ENCODE assay signal across 18 cellular contexts in genomic region chr1:36710901-36711300, GRCh38.
DNase-seq lines count a peak whose midpoint lies in the region; ATAC-seq, FAIRE-seq and TF ChIP-seq lines count a peak whose summit lies in the region.
"Had no signal": no experiment of that assay in that cellular context is flagged by ENCODE, and none has a peak within 500 bp of the region (broad histone marks: within the 10 kb centered on the region; RNA-seq: fewer than 3 reads in every experiment).

No MANE protein-coding gene starts in this region.

- DNase-seq in D721Med (ENCODE audit: insufficient read length, low spot score) (no peak), HuH-7 (ENCODE audit: low spot score) (no peak), pons (ENCODE audit: low spot score) (no peak)
- no peak for DNase-seq in activated CD4-positive, alpha-beta T cell treated with anti-CD3 and anti-CD28 coated beads for 1 hour
- DNase-seq: ACHN; CD4-positive, alpha-beta memory T cell; DMS153; DMS79 treated with DMSO at 0.1 percent for 48 hours; EL; GDM1; GM23248; Karpas-422 had no signal

- no peaks in the 10 kb centered on the region for H3K36me3 ChIP-seq in HUES64 (ENCODE audit: insufficient read depth, low read length)
- H3K36me3 ChIP-seq: HAP-1 had no signal

- no peak overlapping the region for H3K4me3 ChIP-seq in HUES64 (ENCODE audit: low read length)
- H3K4me3 ChIP-seq: GM23248, HAP-1, K562 had no signal

- 0 out of 2 replicates have a peak overlapping the region, but pooled peaks have one; percentile 14 for H3K27ac ChIP-seq in HUES64 (ENCODE audit: low read depth, low read length)
- H3K27ac ChIP-seq: C4-2B, GM23248 had no signal

- no peaks in the 10 kb centered on the region for H3K36me3 Mint-ChIP-seq in brain
- H3K36me3 Mint-ChIP-seq: CD4-positive, alpha-beta memory T cell had no signal

- H3K4me1 Mint-ChIP-seq in brain: peaks cover 39% of the 10 kb centered on the region
- H3K4me1 Mint-ChIP-seq: CD4-positive, alpha-beta memory T cell had no signal

- peaks cover 66% of the 10 kb centered on the region for H3K27me3 Mint-ChIP-seq in brain

- H3K4me3 Mint-ChIP-seq in brain: peak overlapping the region in 4 of 5 experiments; percentile 14 to 53 (median 39)
- H3K4me3 Mint-ChIP-seq: CD4-positive, alpha-beta memory T cell had no signal

- peaks cover 26% of the 10 kb centered on the region for H3K4me1 ChIP-seq in HUES64 (ENCODE audit: insufficient read depth, low read length)
- H3K4me1 ChIP-seq: HAP-1 had no signal

- no peaks in the 10 kb centered on the region for H3K9me3 ChIP-seq in HUES64 (ENCODE audit: insufficient read depth, low read depth, low read length)
- H3K9me3 ChIP-seq: HAP-1 had no signal

- FAIRE-seq in D721Med (lab: Jason Lieb, UNC): peak; percentile 88
- FAIRE-seq: K562 had no signal

- H3K9me3 Mint-ChIP-seq in brain: peaks cover 0 to 18% (median 3%) of the 10 kb centered on the region in 5 experiments
- H3K9me3 Mint-ChIP-seq: CD4-positive, alpha-beta memory T cell had no signal

- H3K27ac Mint-ChIP-seq in brain: peak overlapping the region in 3 of 5 experiments; percentile 4 to 96 (median 81)
- H3K27ac Mint-ChIP-seq: CD4-positive, alpha-beta memory T cell had no signal

- ATAC-seq in GM18907 (IDR thresholded peaks at IDR 0.05; ENCODE audit: unreplicated experiment): no peak
- ATAC-seq: K562 had no signal

- TF ChIP-seq CTCF in D721Med (IDR thresholded peaks at IDR 0.05; ENCODE audit: insufficient read depth, missing control alignments) (no peak), brain (conservative IDR thresholded peaks at IDR 0.05) (no peak)

- H3K27me3 ChIP-seq in HUES64 (ENCODE audit: insufficient read depth, low read length): no peaks in the 10 kb centered on the region

- 14% methylated on average over 5 of the region's 5 CpGs for WGBS in HUES64

- no peak overlapping the region for H3K9ac ChIP-seq in HUES64 (ENCODE audit: low read depth, low read length)
- H3K9ac ChIP-seq: GM23248 had no signal
